ENCODE assay signal across 18 cellular contexts in the genomic region with DNA sequence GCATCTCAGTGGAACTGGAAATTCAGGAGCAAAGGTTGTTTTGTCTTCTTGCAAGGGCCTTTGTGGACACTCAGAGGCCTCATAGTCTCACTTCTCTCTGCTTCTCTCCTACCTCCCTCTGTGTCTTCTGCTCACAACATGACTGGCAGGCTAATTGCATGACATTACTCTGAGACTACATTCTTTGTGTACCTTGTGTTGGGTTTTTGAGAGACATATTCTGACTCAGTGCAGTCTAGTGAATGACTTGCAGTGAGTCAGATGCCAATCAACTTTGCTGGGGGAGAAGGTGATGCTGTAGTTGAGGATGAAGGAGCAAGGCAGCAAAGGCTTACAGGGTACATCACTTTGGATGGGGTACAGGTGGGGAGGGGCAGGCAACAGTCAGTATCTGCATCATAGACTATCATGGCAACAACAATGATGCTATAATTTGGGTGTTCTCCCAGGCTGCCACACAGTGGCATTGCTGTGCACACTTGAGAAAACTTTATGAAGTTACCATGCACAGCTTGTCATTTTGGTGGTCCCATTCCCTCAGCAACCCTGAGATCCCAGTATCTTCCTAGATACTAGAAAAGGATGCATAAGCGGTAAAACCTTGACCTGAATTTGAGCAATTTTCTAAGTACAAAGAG.
DNase-seq lines count a peak whose midpoint lies in the region; TF ChIP-seq lines count a peak whose summit lies in the region.
"Had no signal": no experiment of that assay in that cellular context is flagged by ENCODE, and none has a peak within 500 bp of the region (broad histone marks: within the 10 kb centered on the region; RNA-seq: fewer than 3 reads in every experiment).

No MANE protein-coding gene starts in this region.

- H3K36me3 Mint-ChIP-seq in nephron progenitor cell (ENCODE audit: low read depth): no peaks in the 10 kb centered on the region
- H3K36me3 Mint-ChIP-seq: activated naive CD4-positive, alpha-beta T cell treated with anti-CD3 and anti-CD28 coated beads, Interleukin-2, amount 10 ng/mL, durations not matched to agents 7 days and 5 days had no signal

- no peak overlapping the region for H3K27ac Mint-ChIP-seq in nephron progenitor cell
- H3K27ac Mint-ChIP-seq: activated naive CD4-positive, alpha-beta T cell treated with anti-CD3 and anti-CD28 coated beads, Interleukin-2, amount 10 ng/mL, durations not matched to agents 7 days and 5 days; dendritic cell treated with granulocyte-macrophage colony-stimulating factor and Interleukin-4, amounts not matched to agents 40 ng/mL and 50 ng/mL, for 4 days; naive thymus-derived CD4-positive, alpha-beta T cell; T-helper 2 cell treated with Interferon-gamma antibody and Interleukin-4, amounts not matched to agents 5 μg/mL and 100 μg/mL, for 36 hours had no signal

- DNase-seq in EL: peak; percentile 23
- peak; percentile 10 for DNase-seq in HK-2 (ENCODE audit: unreplicated experiment)
- peak; percentile 26 for DNase-seq in RPMI7951 (ENCODE audit: low read depth)
- peak; percentile 33 for DNase-seq in iris pigment epithelial cell (ENCODE audit: low read depth)
- DNase-seq in nephron progenitor cell: no peak
- DNase-seq in LoVo (ENCODE audit: low spot score): no peak
- DNase-seq in NCI-H1694 treated with DMSO at 0.1 percent for 48 hours (lab: John Stamatoyannopoulos, UW): no peak
- DNase-seq: activated naive CD4-positive, alpha-beta T cell treated with anti-CD3 and anti-CD28 coated beads, Interleukin-2, amount 10 ng/mL, durations not matched to agents 7 days and 5 days; glutamatergic neuron; KBM-7; naive thymus-derived CD4-positive, alpha-beta T cell; NCI-H1436 treated with DMSO at 0.1 percent for 48 hours; NCI-H2227 treated with DMSO at 0.1 percent for 48 hours; SJCRH30; spleen; thyroid gland had no signal

- H3K4me3 Mint-ChIP-seq in nephron progenitor cell: no peak overlapping the region
- H3K4me3 Mint-ChIP-seq: activated naive CD4-positive, alpha-beta T cell treated with anti-CD3 and anti-CD28 coated beads, Interleukin-2, amount 10 ng/mL, durations not matched to agents 7 days and 5 days; dendritic cell treated with granulocyte-macrophage colony-stimulating factor and Interleukin-4, amounts not matched to agents 40 ng/mL and 50 ng/mL, for 4 days; naive thymus-derived CD4-positive, alpha-beta T cell; T-helper 2 cell treated with Interferon-gamma antibody and Interleukin-4, amounts not matched to agents 5 μg/mL and 100 μg/mL, for 36 hours had no signal

- H3K4me1 Mint-ChIP-seq in nephron progenitor cell: no peaks in the 10 kb centered on the region
- H3K4me1 Mint-ChIP-seq: activated naive CD4-positive, alpha-beta T cell treated with anti-CD3 and anti-CD28 coated beads, Interleukin-2, amount 10 ng/mL, durations not matched to agents 7 days and 5 days; naive thymus-derived CD4-positive, alpha-beta T cell had no signal

- peaks cover 12% of the 10 kb centered on the region for H3K9me3 Mint-ChIP-seq in nephron progenitor cell

- peaks cover 2% of the 10 kb centered on the region for H3K27me3 Mint-ChIP-seq in nephron progenitor cell (ENCODE audit: low read depth, poor library complexity)
- H3K27me3 Mint-ChIP-seq: dendritic cell treated with granulocyte-macrophage colony-stimulating factor and Interleukin-4, amounts not matched to agents 40 ng/mL and 50 ng/mL, for 4 days had no signal

- no peak for TF ChIP-seq CTCF in nephron progenitor cell (IDR thresholded peaks at IDR 0.05)

Comparison
In these comparisons a context has a peak if more than half of its experiments do, and no peak if none do; other contexts are left out.
1. DNase-seq: peak in EL (single experiment), HK-2 (single experiment), RPMI7951 (single experiment) and iris pigment epithelial cell (single experiment); none in nephron progenitor cell (single experiment), LoVo (single experiment) and NCI-H1694 treated with DMSO at 0.1 percent for 48 hours (single experiment).